16 cellular contexts compared by ENCODE assay signal in genomic region chr7:24024689-24025088, GRCh38.
DNase-seq lines count a peak whose midpoint lies in the region; ATAC-seq, FAIRE-seq and TF ChIP-seq lines count a peak whose summit lies in the region.
"Had no signal": no experiment of that assay in that cellular context is flagged by ENCODE, and none has a peak within 500 bp of the region (broad histone marks: within the 10 kb centered on the region; RNA-seq: fewer than 3 reads in every experiment).

No MANE protein-coding gene starts in this region.

- no peak for TF ChIP-seq CTCF in GM12878 (IDR thresholded peaks at IDR 0.05 in 2 of 3, conservative IDR thresholded peaks at IDR 0.05 in 1 of 3; ENCODE audit: control insufficient read depth in 2 of 3, extremely low read depth in 1 of 3, insufficient read depth in 1 of 3, low read depth in 3 of 3, low read length in 3 of 3)
- no peak for TF ChIP-seq CTCF in BE2C (IDR thresholded peaks at IDR 0.05; ENCODE audit: low read depth, low read length)

- POLR2A ChIA-PET in GM12878 (lab: Charles Lee): no interaction called here

- no peak overlapping the region for H3K9ac ChIP-seq in GM12878 (ENCODE audit: control insufficient read depth, insufficient read depth, low read length)

- BruUV-seq in GM12878 (replicated peaks; lab: Mats Ljungman, UMichigan): no TSS peak

- RAD21 ChIA-PET in GM12878 (lab: Charles Lee; ENCODE audit: unreplicated experiment): no interaction called here

- no peak overlapping the region for H3K4me3 ChIP-seq in GM12878
- H3K4me3 ChIP-seq in skeletal muscle cell (ENCODE audit: low read depth, low read length): no peak overlapping the region
- no peak overlapping the region for H3K4me3 ChIP-seq in BE2C (ENCODE audit: low read depth, low read length)
- H3K4me3 ChIP-seq: gastroesophageal sphincter had no signal

- H3K27me3 ChIP-seq in GM12878 (replicated peaks in 1 of 2; ENCODE audit: control insufficient read depth in 2 of 2, insufficient read depth in 2 of 2, low read length in 1 of 2): no peaks in the 10 kb centered on the region
- H3K27me3 ChIP-seq in BE2C: no peaks in the 10 kb centered on the region; the same call in none of the 2 replicates
- H3K27me3 ChIP-seq: gastroesophageal sphincter had no signal

- CTCF ChIA-PET in GM12878 (lab: Yijun Ruan, JAX): no interaction called here

- TF ChIP-seq EP300 in GM12878 (IDR thresholded peaks at IDR 0.05; ENCODE audit: borderline replicate concordance in 1 of 2, control insufficient read depth in 1 of 2, low read depth in 2 of 2, low read length in 2 of 2): no peak

- H3K4me2 ChIP-seq in GM12878 (ENCODE audit: control insufficient read depth, insufficient read depth): no peak overlapping the region

- no peak for TF ChIP-seq RAD21 in GM12878 (IDR thresholded peaks at IDR 0.05; ENCODE audit: insufficient read depth, low read depth, low read length)

- TF ChIP-seq POLR2A in GM12878 (IDR thresholded peaks at IDR 0.05; ENCODE audit: low read depth, low read length): no peak

- SMC1A ChIA-PET in GM12878 (lab: Charles Lee; ENCODE audit: uncharacterized antibody, unreplicated experiment): no interaction called here

- H3K4me1 ChIP-seq in GM12878 (ENCODE audit: control insufficient read depth, insufficient read depth, low read length) (no peaks in the 10 kb centered on the region), BE2C (no peaks in the 10 kb centered on the region)
- H3K4me1 ChIP-seq: gastroesophageal sphincter had no signal

- peak; percentile 42 for DNase-seq in M059J (ENCODE audit: low read depth)
- no peak for DNase-seq in GM12878 (ENCODE audit: low read depth, low spot score)
- DNase-seq in skeletal muscle cell (ENCODE audit: low read depth): peak; percentile 2
- no peak for DNase-seq in BE2C
- DNase-seq: activated T-cell treated with anti-CD3 and anti-CD28 coated beads, Interleukin-2, amount 50 U/mL, for 1 hour; aorta; CD8-positive, alpha-beta memory T cell; NCI-H1417 treated with DMSO at 0.1 percent for 48 hours; NCI-H526; substantia nigra had no signal

- no peak overlapping the region for H2AFZ ChIP-seq in GM12878 (ENCODE audit: control insufficient read depth, low read depth, low read length)

- H4K20me1 ChIP-seq in GM12878 (ENCODE audit: control insufficient read depth, insufficient read depth): no peaks in the 10 kb centered on the region; the same call in 1 of the 2 replicates

- ATAC-seq in GM18511 (IDR thresholded peaks at IDR 0.05; ENCODE audit: unreplicated experiment) (peak; percentile 74), GM12878 (peak; percentile 48; the same call in 2 of the 3 replicates), HG02884 (IDR thresholded peaks at IDR 0.05; ENCODE audit: unreplicated experiment) (no peak), HG02623 (IDR thresholded peaks at IDR 0.05; ENCODE audit: unreplicated experiment) (no peak)
- ATAC-seq: activated CD4-positive, CD25-positive, alpha-beta regulatory T cell treated with anti-CD3 and anti-CD28 coated beads, Interleukin-2, amount 50 U/mL, for 24 hours; gastroesophageal sphincter; sciatic nerve had no signal

- no peaks in the 10 kb centered on the region for H3K79me2 ChIP-seq in GM12878 (ENCODE audit: control insufficient read depth, insufficient read depth, low read length)

- H3K36me3 ChIP-seq in GM12878 (ENCODE audit: control insufficient read depth in 2 of 2, insufficient read depth in 2 of 2, low read length in 1 of 2) (no peaks in the 10 kb centered on the region), BE2C (no peaks in the 10 kb centered on the region)
- H3K36me3 ChIP-seq: gastroesophageal sphincter had no signal

- H3K27ac ChIP-seq in GM12878 (ENCODE audit: control insufficient read depth, insufficient read depth): no peak overlapping the region
- H3K27ac ChIP-seq: gastroesophageal sphincter had no signal

- FAIRE-seq in GM12878 (lab: Jason Lieb, UNC): no peak

- intact Hi-C loops in GM12878 (cut with micrococcal nuclease; ENCODE audit: unreplicated experiment): no loop called here

- WGBS in GM12878 (ENCODE audit: insufficient coverage, insufficient replicate concordance, low lambda C conversion rate, missing lambda C conversion rate): 26% methylated on average over 4 of the region's 4 CpGs

- in situ Hi-C loops in GM12878 (cut with MboI): no loop called here

- H3K9me3 ChIP-seq in GM12878 (replicated peaks; ENCODE audit: control insufficient read depth, insufficient read depth, low read length): no peaks in the 10 kb centered on the region
- no peaks in the 10 kb centered on the region for H3K9me3 ChIP-seq in BE2C
- H3K9me3 ChIP-seq: gastroesophageal sphincter had no signal

TF ChIP-seq in GM12878, 131 proteins besides CTCF, POLR2A, EP300 and RAD21:
- TF ChIP-seq ZNF384 (IDR thresholded peaks at IDR 0.05; ENCODE audit: borderline replicate concordance, low read depth, low read length) (no peak), HCFC1 (IDR thresholded peaks at IDR 0.05; ENCODE audit: low read length) (no peak), E2F4 (IDR thresholded peaks at IDR 0.05; ENCODE audit: low read depth, low read length) (no peak), NFYA (IDR thresholded peaks at IDR 0.05; ENCODE audit: borderline replicate concordance, low read depth, low read length) (no peak), MEF2A (IDR thresholded peaks at IDR 0.05; ENCODE audit: insufficient read depth, low read depth, low read length) (no peak), CEBPZ (IDR thresholded peaks at IDR 0.05; ENCODE audit: low read depth, low read length) (no peak), NR2C2 (IDR thresholded peaks at IDR 0.05; ENCODE audit: borderline replicate concordance, control insufficient read depth, insufficient read length, low read depth) (no peak), PML (IDR thresholded peaks at IDR 0.05; ENCODE audit: low read length) (no peak), RFX5 (IDR thresholded peaks at IDR 0.05; ENCODE audit: low read depth, low read length) (no peak), STAT1 (conservative IDR thresholded peaks at IDR 0.05) (no peak), TARDBP (IDR thresholded peaks at IDR 0.05; ENCODE audit: borderline replicate concordance) (no peak), ZBTB11 (CRISPR knock-in tag; IDR thresholded peaks at IDR 0.05) (no peak), CREB1 (IDR thresholded peaks at IDR 0.05; ENCODE audit: low read depth) (no peak)
TF ChIP-seq in GM12878: peak in this region for 0.

Comparison
In these comparisons a context has a peak if more than half of its experiments do, and no peak if none do; other contexts are left out.
1. ATAC-seq: peak in GM18511 (single experiment) and GM12878 (single experiment); none in HG02884 (single experiment) and HG02623 (single experiment).
2. DNase-seq: peak in M059J (single experiment) and skeletal muscle cell (single experiment); none in GM12878 (single experiment) and BE2C (single experiment).